Comparison of ENCODE assay signal across 8 cellular contexts in genomic region chr1:36387141-36387949, GRCh38. TPM values are rescaled to one million over a fixed set of nuclear protein-coding genes. Genes with fewer than 3 reads are reported as not detected.
DNase-seq lines count a peak whose midpoint lies in the region; ATAC-seq and TF ChIP-seq lines count a peak whose summit lies in the region.

No MANE protein-coding gene starts in this region.

- H3K4me2 ChIP-seq in BLaER1 treated with 17β-estradiol and CSF1 and Interleukin-3, amounts not matched to agents 10 nM and 100 nM: peak overlapping the region; percentile 85 to 98 (median 92)

- TF ChIP-seq CTCF in adrenal gland (IDR thresholded peaks at IDR 0.05): no peak

- peak overlapping the region; percentile 78 to 96 (median 92) for H3K9ac ChIP-seq in BLaER1 treated with 17β-estradiol and CSF1 and Interleukin-3, amounts not matched to agents 10 nM and 100 nM
- H3K9ac ChIP-seq in iPS-15b (ENCODE audit: low read depth, low read length): peak overlapping the region; percentile 85

- DNase-seq in LHCN-M2 (ENCODE audit: low read depth) (peak; percentile 69), adrenal gland (peak in 2 of 7 donors; percentile 40 to 49), 8988T (no peak)
- DNase-seq in stimulated activated naive CD8-positive, alpha-beta T cell treated with anti-CD3 and anti-CD28 coated beads, Interleukin-15, amount 100 ng/mL, for 72 hours: peak in 1 of 2 donors; percentile 17
- DNase-seq in effector CD4-positive, alpha-beta T cell: no peak

- 67 to 72% (median 69%) methylated on average over 10 of the region's 10 CpGs for WGBS in adrenal gland, 4 donors

- H3K27ac Mint-ChIP-seq in stimulated activated naive CD8-positive, alpha-beta T cell treated with anti-CD3 and anti-CD28 coated beads, Interleukin-15, amount 100 ng/mL, for 72 hours: peak overlapping the region; percentile 100

- peaks cover 6 to 33% (median 24%) of the 10 kb centered on the region in 11 experiments; a peak in 16 of 22 replicates for H4K20me1 ChIP-seq in BLaER1 treated with 17β-estradiol and CSF1 and Interleukin-3, amounts not matched to agents 10 nM and 100 nM

- H3K36me3 ChIP-seq in BLaER1 treated with 17β-estradiol and CSF1 and Interleukin-3, amounts not matched to agents 10 nM and 100 nM: peaks cover 21 to 43% (median 30%) of the 10 kb centered on the region in 11 experiments
- H3K36me3 ChIP-seq in adrenal gland (replicated peaks in 1 of 2) (peaks cover 0 to 15% of the 10 kb centered on the region in 2 donors), iPS-15b (ENCODE audit: control insufficient read depth, insufficient read depth, low read length) (peaks cover 17% of the 10 kb centered on the region)

- no peak for ATAC-seq in stimulated activated naive CD8-positive, alpha-beta T cell treated with anti-CD3 and anti-CD28 coated beads, Interleukin-15, amount 100 ng/mL, for 72 hours
- ATAC-seq in GM21526 (IDR thresholded peaks at IDR 0.05; ENCODE audit: low FRiP score, unreplicated experiment): no peak

- TF ChIP-seq POLR2A in adrenal gland (IDR thresholded peaks at IDR 0.05): no peak

- H3K27ac ChIP-seq in BLaER1 treated with 17β-estradiol and CSF1 and Interleukin-3, amounts not matched to agents 10 nM and 100 nM: peak overlapping the region; percentile 91 to 99 (median 97)
- H3K27ac ChIP-seq in adrenal gland: peak overlapping the region; percentile 87 to 98 (median 95)

- peak overlapping the region in 7 of 10 experiments; percentile 8 to 41 (median 20); a peak in 9 of 20 replicates for H3K4me3 ChIP-seq in BLaER1 treated with 17β-estradiol and CSF1 and Interleukin-3, amounts not matched to agents 10 nM and 100 nM
- H3K4me3 ChIP-seq in adrenal gland: peak overlapping the region in 1 of 4 donors; percentile 99
- peak overlapping the region; percentile 78 for H3K4me3 ChIP-seq in iPS-15b (ENCODE audit: low read depth, low read length)

- H3K9me3 Mint-ChIP-seq in stimulated activated naive CD8-positive, alpha-beta T cell treated with anti-CD3 and anti-CD28 coated beads, Interleukin-15, amount 100 ng/mL, for 72 hours: no peaks in the 10 kb centered on the region

- no peaks in the 10 kb centered on the region for H3K9me3 ChIP-seq in BLaER1 treated with 17β-estradiol and CSF1 and Interleukin-3, amounts not matched to agents 10 nM and 100 nM (replicated peaks in 1 of 11)
- H3K9me3 ChIP-seq in adrenal gland (replicated peaks in 1 of 3) (no peaks in the 10 kb centered on the region), iPS-15b (ENCODE audit: control insufficient read depth, insufficient read depth, low read length) (no peaks in the 10 kb centered on the region)

- H3K4me3 Mint-ChIP-seq in stimulated activated naive CD8-positive, alpha-beta T cell treated with anti-CD3 and anti-CD28 coated beads, Interleukin-15, amount 100 ng/mL, for 72 hours: peak overlapping the region; percentile 81 to 83

- no peaks in the 10 kb centered on the region for H3K27me3 ChIP-seq in BLaER1 treated with 17β-estradiol and CSF1 and Interleukin-3, amounts not matched to agents 10 nM and 100 nM
- H3K27me3 ChIP-seq in adrenal gland: no peaks in the 10 kb centered on the region
- H3K27me3 ChIP-seq in iPS-15b (ENCODE audit: control insufficient read depth, insufficient read depth, low read length): no peaks in the 10 kb centered on the region

- H3K4me1 ChIP-seq in BLaER1 treated with 17β-estradiol and CSF1 and Interleukin-3, amounts not matched to agents 10 nM and 100 nM: peaks cover 57 to 81% (median 69%) of the 10 kb centered on the region in 10 experiments
- H3K4me1 ChIP-seq in adrenal gland (replicated peaks in 1 of 2) (peaks cover 27 to 40% of the 10 kb centered on the region in 2 donors), iPS-15b (ENCODE audit: control insufficient read depth, insufficient read depth, low read length) (peaks cover 19% of the 10 kb centered on the region)

- H3K27me3 Mint-ChIP-seq in stimulated activated naive CD8-positive, alpha-beta T cell treated with anti-CD3 and anti-CD28 coated beads, Interleukin-15, amount 100 ng/mL, for 72 hours: no peaks in the 10 kb centered on the region

- intact Hi-C loops in adrenal gland (cut with DNase I): no loop called here

- peaks cover 58% of the 10 kb centered on the region for H3K4me1 Mint-ChIP-seq in stimulated activated naive CD8-positive, alpha-beta T cell treated with anti-CD3 and anti-CD28 coated beads, Interleukin-15, amount 100 ng/mL, for 72 hours

RNA-seq across cellular contexts. Expression of gene STK40, which starts 1.6 kb away (rescaled TPM):
- total RNA-seq in LHCN-M2 (2014; rRNA removed) (13.7 and 16.2 TPM in 2 replicates), adrenal gland (10 to 100 TPM; 23.7 to 31.2 (median 26.8) TPM)
- 20.3 TPM for polyA plus RNA-seq in LHCN-M2 (2012)
- 10 to 100 TPM in 2 of 3 donors, 1 to 10 TPM in 1; 9.8 to 20.4 (median 11.1) TPM for polyA plus RNA-seq in adrenal gland

RNA-seq across cellular contexts. Expression of gene LSM10, which starts 10.4 kb away (rescaled TPM):
- total RNA-seq in LHCN-M2 (2014; rRNA removed) (7.3 and 11.6 TPM in 2 replicates), adrenal gland (10 to 100 TPM; 13.2 to 42.1 (median 34.9) TPM)
- 65.6 TPM for polyA plus RNA-seq in LHCN-M2 (2012)
- polyA plus RNA-seq in adrenal gland: 10 to 100 TPM; 33.5 to 48.7 (median 39.9) TPM
